In genomic region chr10:133313192-133313591, GRCh38 we compare ENCODE assay signal across 26 cellular contexts. TPM values are rescaled to one million over a fixed set of nuclear protein-coding genes. Genes with fewer than 3 reads are reported as not detected.
"Had no signal": no experiment of that assay in that cellular context is flagged by ENCODE, and none has a peak within 500 bp of the region (broad histone marks: within the 10 kb centered on the region; RNA-seq: fewer than 3 reads in every experiment).

No MANE protein-coding gene starts in this region.

- H3K4me2 ChIP-seq: hepatocyte had no signal

- DNase-seq: effector CD8-positive, alpha-beta T cell; foreskin keratinocyte; mammary epithelial cell; natural killer cell; stimulated activated naive B cell treated with anti-CD40 and anti-IgM and Interleukin-4, amounts not matched to agents 10 μg/mL and 1 μg/mL and 100 μg/mL, for 72 hours had no signal

- H3K27me3 ChIP-seq: dorsolateral prefrontal cortex, foreskin keratinocyte, gastroesophageal sphincter, heart left ventricle, hepatocyte, left lung, pancreas, tibial nerve, upper lobe of left lung had no signal

- H3K4me3 ChIP-seq: gastroesophageal sphincter, heart left ventricle, hepatocyte, left lung, pancreas, thoracic aorta, tibial nerve, upper lobe of left lung had no signal

- H2AFZ ChIP-seq: hepatocyte had no signal

- H3K9me3 ChIP-seq: gastroesophageal sphincter, heart left ventricle, left lung, neutrophil, pancreas, thoracic aorta, tibial nerve, upper lobe of left lung had no signal

- H3K27ac ChIP-seq: epithelial cell of prostate, foreskin keratinocyte, gastroesophageal sphincter, heart left ventricle, hepatocyte, left lung, neutrophil, pancreas, thoracic aorta, tibial nerve, upper lobe of left lung had no signal

- H3K4me1 ChIP-seq: foreskin keratinocyte had no signal

- ATAC-seq: esophagus mucosa; foreskin keratinocyte; gastroesophageal sphincter; heart left ventricle; left cardiac atrium; left lung; natural killer cell; pancreas; stimulated activated naive B cell treated with anti-CD40 and anti-IgM and Interleukin-4, amounts not matched to agents 10 μg/mL and 1 μg/mL and 100 μg/mL, for 72 hours had no signal

RNA-seq across cellular contexts. Expression of gene CALY, which starts 23.5 kb away (rescaled TPM):
- total RNA-seq: esophagus mucosa, foreskin keratinocyte, left cardiac atrium, left lung, lower leg skin, mammary epithelial cell, myocyte, natural killer cell, omental fat pad, posterior vena cava, skeletal muscle tissue, thoracic aorta had no signal
- polyA plus RNA-seq: foreskin keratinocyte, heart left ventricle, mammary epithelial cell had no signal

RNA-seq across cellular contexts. Expression of gene PRAP1, which starts 34.0 kb away (rescaled TPM):
- total RNA-seq: endodermal cell, esophagus mucosa, foreskin keratinocyte, gastroesophageal sphincter, heart left ventricle, kidney epithelial cell, left cardiac atrium, left lung, lower leg skin, mammary epithelial cell, myocyte, natural killer cell, pancreas, posterior vena cava, skeletal muscle tissue, thoracic aorta, upper lobe of left lung had no signal
- polyA plus RNA-seq: foreskin keratinocyte, heart left ventricle, mammary epithelial cell, neural cell, pancreas had no signal
